ENCODE assay signal across 15 cellular contexts in the genomic region with DNA sequence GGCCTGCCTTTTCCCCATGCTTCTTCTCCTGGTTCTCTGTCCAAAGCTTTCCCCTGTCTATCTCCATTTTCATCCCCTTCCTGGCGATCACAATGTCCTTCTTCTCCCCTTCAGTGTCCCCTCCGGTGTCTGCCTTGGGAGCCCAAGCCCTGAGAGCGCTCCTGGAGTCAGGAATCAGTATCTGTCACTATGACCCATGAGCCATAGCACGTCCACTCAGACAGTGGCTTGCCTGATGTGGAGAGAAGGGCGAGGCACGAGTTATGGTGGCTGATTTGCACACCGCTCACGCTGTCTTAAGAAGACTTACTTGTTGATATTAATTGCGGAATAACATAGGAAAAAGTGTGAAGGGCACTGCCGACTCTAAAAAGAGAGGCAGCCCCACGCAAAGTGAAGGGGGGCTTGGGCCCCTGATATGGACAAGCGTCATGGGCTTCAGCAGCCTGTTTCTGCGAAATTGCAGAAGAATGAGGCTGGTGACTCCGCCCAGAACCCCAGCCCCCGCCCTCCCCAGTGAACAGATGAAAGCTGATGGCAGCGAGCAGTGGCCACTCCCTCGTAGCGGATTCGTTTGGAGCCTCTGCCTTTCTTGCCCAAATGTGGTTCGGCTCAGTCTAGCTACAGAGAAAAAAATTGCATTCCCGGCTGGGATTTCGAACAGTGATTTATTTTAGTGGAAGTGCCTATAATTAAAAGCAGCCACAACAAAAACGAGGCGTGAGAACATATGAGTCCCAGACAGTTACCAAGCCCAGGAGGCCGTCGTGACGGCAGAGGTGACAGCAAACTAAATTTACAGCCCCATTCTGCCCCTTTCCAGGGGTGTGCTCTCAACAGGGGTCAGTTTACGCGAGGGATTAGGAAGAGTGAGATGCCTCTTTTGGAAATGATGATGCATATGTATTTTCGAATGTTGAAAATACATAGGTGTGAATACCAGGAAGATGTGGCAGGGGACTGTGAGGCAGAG.
DNase-seq lines count a peak whose midpoint lies in the region; ATAC-seq and TF ChIP-seq lines count a peak whose summit lies in the region.
"Had no signal": no experiment of that assay in that cellular context is flagged by ENCODE, and none has a peak within 500 bp of the region (broad histone marks: within the 10 kb centered on the region; RNA-seq: fewer than 3 reads in every experiment).

No MANE protein-coding gene starts in this region.

- no peaks in the 10 kb centered on the region for H3K36me3 ChIP-seq in H7 (replicated peaks; ENCODE audit: control insufficient read depth, insufficient read depth, low read length)
- H3K36me3 ChIP-seq in suprapubic skin: no peaks in the 10 kb centered on the region

- POLR2A ChIA-PET in activated CD4-positive, alpha-beta T cell treated with anti-CD3 and anti-CD28 coated beads for 36 hours (lab: Charles Lee): no interaction called here

- H3K27me3 ChIP-seq in H7 (ENCODE audit: control insufficient read depth, insufficient read depth, low read length) (no peaks in the 10 kb centered on the region), dorsolateral prefrontal cortex (peaks cover 0 to 7% (median 0%) of the 10 kb centered on the region in 45 donors), suprapubic skin (peaks cover 4% of the 10 kb centered on the region)

- TF ChIP-seq CTCF in dorsolateral prefrontal cortex (IDR thresholded peaks at IDR 0.05 in 54 of 56, conservative IDR thresholded peaks at IDR 0.05 in 2 of 56; ENCODE audit: low read depth in 1 of 56, partially characterized antibody in 56 of 56) (no peak), suprapubic skin (IDR thresholded peaks at IDR 0.05) (no peak)

- H3K9me3 Mint-ChIP-seq in activated CD4-positive, alpha-beta T cell treated with anti-CD3 and anti-CD28 coated beads for 36 hours (ENCODE audit: low read depth): no peaks in the 10 kb centered on the region
- H3K9me3 Mint-ChIP-seq: natural killer cell had no signal

- peak overlapping the region in 31 of 59 donors; percentile 1 to 66 (median 46) for H3K27ac ChIP-seq in dorsolateral prefrontal cortex
- H3K27ac ChIP-seq in suprapubic skin: no peak overlapping the region

- peaks cover 12% of the 10 kb centered on the region for H3K27me3 Mint-ChIP-seq in activated CD4-positive, alpha-beta T cell treated with anti-CD3 and anti-CD28 coated beads for 36 hours

- H3K4me3 ChIP-seq in H7 (ENCODE audit: insufficient read depth, low read depth, low read length): no peak overlapping the region
- peak overlapping the region in 21 of 59 donors; percentile 3 to 39 (median 17) for H3K4me3 ChIP-seq in dorsolateral prefrontal cortex
- H3K4me3 ChIP-seq in suprapubic skin: no peak overlapping the region

- ATAC-seq in HG03045 (IDR thresholded peaks at IDR 0.05; ENCODE audit: unreplicated experiment) (no peak), HG03196 (IDR thresholded peaks at IDR 0.05; ENCODE audit: unreplicated experiment) (no peak)
- no peak for ATAC-seq in activated CD4-positive, alpha-beta T cell treated with anti-CD3 and anti-CD28 coated beads for 36 hours
- ATAC-seq: HCT116, natural killer cell had no signal

- peaks cover 3% of the 10 kb centered on the region for H3K4me1 ChIP-seq in suprapubic skin

- TF ChIP-seq POLR2A in suprapubic skin (IDR thresholded peaks at IDR 0.05): no peak

- intact Hi-C loops in dorsolateral prefrontal cortex (cut with DNase I): no loop called here
- intact Hi-C loops in activated CD4-positive, alpha-beta T cell treated with anti-CD3 and anti-CD28 coated beads for 36 hours (cut with DNase I, micrococcal nuclease): no loop called here

- WGBS in suprapubic skin: 40% methylated on average over 30 of the region's 30 CpGs

- H3K27ac Mint-ChIP-seq in activated CD4-positive, alpha-beta T cell treated with anti-CD3 and anti-CD28 coated beads for 36 hours: no peak overlapping the region
- H3K27ac Mint-ChIP-seq: natural killer cell had no signal

- no peaks in the 10 kb centered on the region for H3K4me1 Mint-ChIP-seq in activated CD4-positive, alpha-beta T cell treated with anti-CD3 and anti-CD28 coated beads for 36 hours
- H3K4me1 Mint-ChIP-seq: natural killer cell had no signal

- CTCF ChIA-PET in activated CD4-positive, alpha-beta T cell treated with anti-CD3 and anti-CD28 coated beads for 36 hours (lab: Charles Lee): no interaction called here

- no peak overlapping the region for H3K4me3 Mint-ChIP-seq in activated CD4-positive, alpha-beta T cell treated with anti-CD3 and anti-CD28 coated beads for 36 hours
- H3K4me3 Mint-ChIP-seq: natural killer cell had no signal

- DNase-seq in H7 (peak; percentile 68), dorsolateral prefrontal cortex (peak in 5 of 10 donors; percentile 49 to 68 (median 64)), mucosa of gallbladder (ENCODE audit: low spot score) (peak; percentile 26), suprapubic skin (ENCODE audit: low spot score in 2 of 2) (peak in 1 of 2 donors; percentile 80), NCI-H1436 (lab: John Stamatoyannopoulos, UW) (no peak)
- no peak for DNase-seq in activated CD4-positive, alpha-beta T cell treated with anti-CD3 and anti-CD28 coated beads for 36 hours
- DNase-seq: cortex of kidney, EL, IMR-90, natural killer cell, NCI-H146, NCI-H82 had no signal

- H3K9me3 ChIP-seq in suprapubic skin: no peaks in the 10 kb centered on the region

- H3K36me3 Mint-ChIP-seq in activated CD4-positive, alpha-beta T cell treated with anti-CD3 and anti-CD28 coated beads for 36 hours (ENCODE audit: low read depth): no peaks in the 10 kb centered on the region
- H3K36me3 Mint-ChIP-seq: natural killer cell had no signal

- TF ChIP-seq EP300 in suprapubic skin (IDR thresholded peaks at IDR 0.05): peak; percentile 11

Comparison
In these comparisons a context has a peak if more than half of its experiments do, and no peak if none do; other contexts are left out.
1. DNase-seq: peak in H7 (single experiment) and mucosa of gallbladder (single experiment); none in NCI-H1436 (single experiment) and activated CD4-positive, alpha-beta T cell treated with anti-CD3 and anti-CD28 coated beads for 36 hours (single experiment).